ENCODE assay signal across 17 cellular contexts in the genomic region with DNA sequence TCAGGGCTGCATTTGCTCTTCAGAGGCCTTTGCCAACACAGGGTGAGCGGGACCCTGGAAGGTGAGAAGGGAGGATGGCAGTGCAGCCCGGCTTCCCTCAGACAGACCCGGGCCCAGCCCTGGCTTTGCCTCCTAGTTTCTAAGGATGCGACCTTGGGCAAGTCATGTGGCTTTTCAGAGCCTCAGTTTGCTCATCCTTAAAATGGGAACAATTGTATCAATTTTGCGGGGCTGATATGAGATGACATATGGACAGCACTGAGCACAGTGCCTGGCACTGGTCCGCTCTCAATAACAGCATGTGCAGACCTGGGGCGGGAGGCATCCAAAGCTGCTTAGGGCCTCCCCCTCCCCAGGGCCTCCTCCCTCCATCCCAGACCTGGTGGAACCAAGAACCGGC.
DNase-seq lines count a peak whose midpoint lies in the region; ATAC-seq, FAIRE-seq and TF ChIP-seq lines count a peak whose summit lies in the region.
"Had no signal": no experiment of that assay in that cellular context is flagged by ENCODE, and none has a peak within 500 bp of the region (broad histone marks: within the 10 kb centered on the region; RNA-seq: fewer than 3 reads in every experiment).

No MANE protein-coding gene starts in this region.

- no peak overlapping the region for H4K8ac ChIP-seq in neuronal stem cell (ENCODE audit: low read depth, low read length)

- H3K4me2 ChIP-seq in HepG2 (ENCODE audit: low read depth, low read length): no peak overlapping the region
- H3K4me2 ChIP-seq in K562 (ENCODE audit: insufficient read depth, low read length): no peak overlapping the region
- no peak overlapping the region for H3K4me2 ChIP-seq in neuronal stem cell (ENCODE audit: insufficient read depth, low read length, poor library complexity, severe bottlenecking)
- H3K4me2 ChIP-seq: BLaER1 had no signal

- H3K4ac ChIP-seq in neuronal stem cell (ENCODE audit: low read length): no peak overlapping the region

- ATAC-seq in HepG2 (no peak), right lobe of liver (no peak), K562 (no peak), HG03025 (IDR thresholded peaks at IDR 0.05; ENCODE audit: low FRiP score, unreplicated experiment) (no peak)

- FAIRE-seq in HepG2 (lab: Jason Lieb, UNC) (no peak), K562 (lab: Jason Lieb, UNC) (no peak)
- FAIRE-seq: GM12892, GM18507, HTR-8/SVneo had no signal

- H3K14ac ChIP-seq in neuronal stem cell (ENCODE audit: low read length): peak overlapping the region; percentile 42

- peak overlapping the region; percentile 60 for H2AK5ac ChIP-seq in neuronal stem cell (ENCODE audit: low read depth, low read length)

- BruUV-seq in HepG2 (replicated peaks; lab: Mats Ljungman, UMichigan) (no TSS peak), K562 (replicated peaks; lab: Mats Ljungman, UMichigan) (no TSS peak)

- no peak overlapping the region for H2BK12ac ChIP-seq in neuronal stem cell (ENCODE audit: low read length)

- no peak overlapping the region for H4K91ac ChIP-seq in neuronal stem cell (ENCODE audit: low read depth, low read length, poor library complexity)

- peaks cover 1 to 35% of the 10 kb centered on the region in 2 experiments; a peak in 4 of 5 replicates for H3K27me3 ChIP-seq in HepG2 (ENCODE audit: control insufficient read depth in 1 of 2, insufficient read depth in 2 of 2, low read length in 2 of 2)
- H3K27me3 ChIP-seq in right lobe of liver: no peaks in the 10 kb centered on the region
- H3K27me3 ChIP-seq in K562 (ENCODE audit: control insufficient read depth in 2 of 2, insufficient read depth in 2 of 2, low read length in 2 of 2): peaks cover 5 to 63% of the 10 kb centered on the region in 2 experiments
- H3K27me3 ChIP-seq in neuronal stem cell (ENCODE audit: control insufficient read depth in 3 of 3, insufficient read depth in 3 of 3, low read depth in 1 of 3, low read length in 3 of 3): peaks cover 0 to 57% (median 0%) of the 10 kb centered on the region in 3 experiments
- H3K27me3 ChIP-seq: BLaER1 had no signal

- no peak overlapping the region for H2BK120ac ChIP-seq in neuronal stem cell (ENCODE audit: low read depth, low read length)

- in situ Hi-C loops in HepG2 (cut with HindIII; ENCODE audit: extremely low pct_ligation_motif_present, low pct_unique_long_range_greater_than_20kb) (no loop called here), K562 (cut with MboI) (no loop called here)

- H3K79me2 ChIP-seq in HepG2 (ENCODE audit: insufficient read depth, low read length): no peaks in the 10 kb centered on the region
- H3K79me2 ChIP-seq in K562 (ENCODE audit: control insufficient read depth, insufficient read depth, low read length): no peaks in the 10 kb centered on the region

- no peak for DNase-seq in HepG2 (ENCODE audit: low spot score)
- no peak for DNase-seq in right lobe of liver
- DNase-seq in K562 (ENCODE audit: extremely low read depth in 1 of 4, low spot score in 3 of 4): no peak
- no peak for DNase-seq in neuronal stem cell (ENCODE audit: low spot score)
- no peak for DNase-seq in GM19240 (ENCODE audit: insufficient read length, low spot score)
- DNase-seq in T1000 (lab: John Stamatoyannopoulos, UW): no peak
- DNase-seq: 8988T; CD4-positive, alpha-beta memory T cell; DMS153; DMS79; GDM1 had no signal

- peak overlapping the region; percentile 35 for H2BK5ac ChIP-seq in neuronal stem cell (ENCODE audit: low read length)

- H2AFZ ChIP-seq in HepG2 (ENCODE audit: low read length): no peak overlapping the region
- no peak overlapping the region for H2AFZ ChIP-seq in K562 (ENCODE audit: low read depth, low read length)
- H2AFZ ChIP-seq in neuronal stem cell (ENCODE audit: low read length): no peak overlapping the region

- intact Hi-C loops in HepG2 (cut with micrococcal nuclease; ENCODE audit: unreplicated experiment) (no loop called here), right lobe of liver (cut with DNase I) (no loop called here), K562 (cut with micrococcal nuclease) (no loop called here)

- H3K4me1 ChIP-seq in HepG2 (ENCODE audit: insufficient read depth, low read length) (no peaks in the 10 kb centered on the region), right lobe of liver (no peaks in the 10 kb centered on the region), K562 (replicated peaks in 1 of 2; ENCODE audit: control insufficient read depth in 2 of 2, insufficient read depth in 2 of 2, low read length in 2 of 2) (no peaks in the 10 kb centered on the region), neuronal stem cell (ENCODE audit: control insufficient read depth in 2 of 2, insufficient read depth in 1 of 2, low read depth in 1 of 2, low read length in 2 of 2) (peaks cover 4 to 13% of the 10 kb centered on the region in 2 donors)
- H3K4me1 ChIP-seq: BLaER1 had no signal

- TF ChIP-seq CTCF in HepG2 (CRISPR knock-in tag; IDR thresholded peaks at IDR 0.05) (no peak), right lobe of liver (IDR thresholded peaks at IDR 0.05) (no peak), K562 (IDR thresholded peaks at IDR 0.05 in 2 of 3, conservative IDR thresholded peaks at IDR 0.05 in 1 of 3; ENCODE audit: insufficient read depth in 2 of 3, low read depth in 1 of 3, low read length in 3 of 3) (no peak)

- TF ChIP-seq EP300 in HepG2 (IDR thresholded peaks at IDR 0.05; ENCODE audit: low read depth in 2 of 2, low read length in 2 of 2): no peak
- TF ChIP-seq EP300 in HepG2 (CRISPR knock-in tag; IDR thresholded peaks at IDR 0.05; ENCODE audit: borderline replicate concordance): no peak
- no peak for TF ChIP-seq EP300 in K562 (IDR thresholded peaks at IDR 0.05; ENCODE audit: low read length)

- no peak overlapping the region for H3K23ac ChIP-seq in neuronal stem cell (ENCODE audit: low read depth, low read length, poor library complexity)

- no peaks in the 10 kb centered on the region for H3K79me1 ChIP-seq in neuronal stem cell (ENCODE audit: low read depth, low read length)

- no peak overlapping the region for H3K9ac ChIP-seq in HepG2 (ENCODE audit: insufficient read depth, low read depth, low read length)
- H3K9ac ChIP-seq in K562 (ENCODE audit: insufficient read depth in 1 of 2, low read depth in 2 of 2, low read length in 2 of 2): no peak overlapping the region
- H3K9ac ChIP-seq in neuronal stem cell (ENCODE audit: low read depth, low read length, poor library complexity): no peak overlapping the region
- H3K9ac ChIP-seq: BLaER1 had no signal

- H3K9me1 ChIP-seq in K562 (ENCODE audit: control insufficient read depth, insufficient read depth, low read length): no peaks in the 10 kb centered on the region

- CTCF ChIA-PET in HepG2 (lab: Yijun Ruan, JAX; ENCODE audit: low intra/inter-chr PET ratio, low total read pairs): no interaction called here
- CTCF ChIA-PET in K562 (lab: Yijun Ruan, JAX; ENCODE audit: low intra/inter-chr PET ratio): interaction anchor here (0.7 kb wide), 1 partner anchor 344 kb away, joined by 3 read pairs; no protein-coding TSS in a partner anchor

- 61% methylated on average over 3 of the region's 8 CpGs for WGBS in HepG2 (ENCODE audit: low lambda C conversion rate)
- 52% methylated on average over 5 of the region's 8 CpGs for WGBS in right lobe of liver (ENCODE audit: insufficient coverage, low coverage, low lambda C conversion rate, missing lambda C conversion rate)
- WGBS in K562 (ENCODE audit: insufficient coverage, low coverage, missing lambda C conversion rate): 3% methylated on average over 8 of the region's 8 CpGs
- WGBS in neuronal stem cell (ENCODE audit: extremely low coverage in 2 of 2, insufficient read length in 2 of 2, insufficient replicate concordance in 1 of 2), 2 donors: no CpG with 5 or more reads among the region's 8 CpGs

- POLR2A ChIA-PET in HepG2 (lab: Yijun Ruan, JAX) (no interaction called here), K562 (lab: Yijun Ruan, JAX) (no interaction called here)

- H3K18ac ChIP-seq in neuronal stem cell (ENCODE audit: low read length): peak overlapping the region; percentile 17

- no peak for TF ChIP-seq RAD21 in HepG2 (CRISPR knock-in tag; IDR thresholded peaks at IDR 0.05)
- TF ChIP-seq RAD21 in K562 (CRISPR knock-in tag; conservative IDR thresholded peaks at IDR 0.05 in 1 of 2, IDR thresholded peaks at IDR 0.05 in 1 of 2): no peak

- H3K4me3 ChIP-seq in HepG2 (replicated peaks in 1 of 3; ENCODE audit: insufficient read depth in 1 of 3, low read depth in 2 of 3, low read length in 3 of 3): no peak overlapping the region
- H3K4me3 ChIP-seq in right lobe of liver: no peak overlapping the region
- H3K4me3 ChIP-seq in K562: no peak overlapping the region
- no peak overlapping the region for H3K4me3 ChIP-seq in neuronal stem cell (ENCODE audit: low read length in 2 of 2)
- H3K4me3 ChIP-seq: BLaER1, HAP-1 had no signal

- H3K27ac ChIP-seq in HepG2 (ENCODE audit: extremely low read length, insufficient read depth, low read length) (no peak overlapping the region), right lobe of liver (no peak overlapping the region), K562 (ENCODE audit: extremely low read depth, low read depth, low read length) (no peak overlapping the region), neuronal stem cell (replicated peaks; ENCODE audit: low read length) (no peak overlapping the region)
- H3K27ac ChIP-seq: BLaER1 had no signal

- TF ChIP-seq POLR2A in HepG2 (IDR thresholded peaks at IDR 0.05; ENCODE audit: insufficient read depth in 1 of 2, low read depth in 2 of 2, low read length in 2 of 2): no peak
- no peak for TF ChIP-seq POLR2A in right lobe of liver (IDR thresholded peaks at IDR 0.05)
- TF ChIP-seq POLR2A in K562 (conservative IDR thresholded peaks at IDR 0.05): no peak

- no peaks in the 10 kb centered on the region for H4K20me1 ChIP-seq in HepG2 (ENCODE audit: insufficient read depth, low read length)
- peaks cover 6% of the 10 kb centered on the region; the same call in 1 of the 2 replicates for H4K20me1 ChIP-seq in K562 (replicated peaks; ENCODE audit: control insufficient read depth, insufficient read depth, low read length)

- no peak overlapping the region for H2BK15ac ChIP-seq in neuronal stem cell (ENCODE audit: low read length)

- no peaks in the 10 kb centered on the region for H3K36me3 ChIP-seq in HepG2 (replicated peaks in 1 of 2; ENCODE audit: control insufficient read depth in 1 of 2, insufficient read depth in 2 of 2, low read length in 2 of 2)
- no peaks in the 10 kb centered on the region for H3K36me3 ChIP-seq in right lobe of liver
- H3K36me3 ChIP-seq in K562 (ENCODE audit: control insufficient read depth, insufficient read depth, low read length): no peaks in the 10 kb centered on the region
- no peaks in the 10 kb centered on the region for H3K36me3 ChIP-seq in neuronal stem cell (replicated peaks in 1 of 2; ENCODE audit: control insufficient read depth in 2 of 2, insufficient read depth in 2 of 2, low read length in 2 of 2)
- H3K36me3 ChIP-seq: BLaER1, HAP-1 had no signal

- H3K9me3 ChIP-seq in HepG2 (ENCODE audit: low read length) (no peaks in the 10 kb centered on the region), right lobe of liver (no peaks in the 10 kb centered on the region), K562 (replicated peaks; ENCODE audit: control insufficient read depth, insufficient read depth, low read depth, low read length) (no peaks in the 10 kb centered on the region), neuronal stem cell (replicated peaks in 1 of 2; ENCODE audit: control insufficient read depth in 2 of 2, insufficient read depth in 1 of 2, low read depth in 1 of 2, low read length in 2 of 2) (no peaks in the 10 kb centered on the region)
- H3K9me3 ChIP-seq: BLaER1, HAP-1 had no signal

TF ChIP-seq in K562, 482 proteins besides CTCF, POLR2A, EP300 and RAD21 (continues in another document):
- peak; percentile 18 for TF ChIP-seq RBM25 (IDR thresholded peaks at IDR 0.05; ENCODE audit: low read depth, low read length, severe bottlenecking)
